Comparison of ENCODE assay signal across 1 cellular context in the genomic region with DNA sequence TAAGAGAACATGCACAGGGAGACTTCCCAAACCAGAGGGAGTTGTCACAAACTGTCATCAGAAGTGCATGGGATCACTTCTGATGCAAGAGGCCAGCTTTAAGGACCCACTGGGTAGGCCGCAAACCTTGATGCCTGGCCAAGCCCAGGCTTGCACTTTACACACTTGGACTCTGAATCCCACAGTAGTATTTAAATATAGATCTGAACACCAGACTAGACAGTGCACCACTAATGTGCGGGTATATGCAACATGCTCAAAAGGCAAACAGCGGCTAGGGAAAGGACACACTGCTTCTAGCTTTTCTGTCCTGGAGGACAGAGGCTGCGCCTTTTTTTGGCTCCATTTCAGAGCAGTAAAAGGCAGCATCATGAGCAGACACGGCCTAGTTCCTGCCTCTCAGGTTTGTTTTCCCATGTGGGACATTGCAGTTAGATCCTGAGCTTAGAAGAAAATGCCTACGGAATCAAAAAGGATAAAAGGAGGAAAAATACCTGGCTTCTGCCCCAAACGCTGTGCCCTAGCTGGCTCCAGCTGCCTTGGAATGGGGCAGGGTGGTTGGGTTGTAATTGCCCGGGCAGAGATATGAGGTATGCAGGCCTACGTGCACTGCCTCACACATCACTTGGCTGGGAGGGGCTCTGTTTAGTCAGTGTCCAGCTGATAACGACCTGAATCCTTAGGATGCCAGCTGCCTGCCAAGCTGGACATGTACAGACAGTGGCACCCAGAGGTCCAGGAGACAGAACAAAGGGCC.
TF ChIP-seq lines count a peak whose summit lies in the region.

No MANE protein-coding gene starts in this region.

TF ChIP-seq in HepG2, 621 proteins besides CTCF, POLR2A, EP300 and RAD21 (continued from another document and continues in another):
- TF ChIP-seq, protein P1, sequence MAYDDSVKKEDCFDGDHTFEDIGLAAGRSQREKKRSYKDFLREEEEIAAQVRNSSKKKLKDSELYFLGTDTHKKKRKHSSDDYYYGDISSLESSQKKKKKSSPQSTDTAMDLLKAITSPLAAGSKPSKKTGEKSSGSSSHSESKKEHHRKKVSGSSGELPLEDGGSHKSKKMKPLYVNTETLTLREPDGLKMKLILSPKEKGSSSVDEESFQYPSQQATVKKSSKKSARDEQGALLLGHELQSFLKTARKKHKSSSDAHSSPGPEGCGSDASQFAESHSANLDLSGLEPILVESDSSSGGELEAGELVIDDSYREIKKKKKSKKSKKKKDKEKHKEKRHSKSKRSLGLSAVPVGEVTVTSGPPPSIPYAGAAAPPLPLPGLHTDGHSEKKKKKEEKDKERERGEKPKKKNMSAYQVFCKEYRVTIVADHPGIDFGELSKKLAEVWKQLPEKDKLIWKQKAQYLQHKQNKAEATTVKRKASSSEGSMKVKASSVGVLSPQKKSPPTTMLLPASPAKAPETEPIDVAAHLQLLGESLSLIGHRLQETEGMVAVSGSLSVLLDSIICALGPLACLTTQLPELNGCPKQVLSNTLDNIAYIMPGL (CRISPR knock-in tag; IDR thresholded peaks at IDR 0.05; ENCODE audit: borderline replicate concordance in 1 of 2, low read depth in 1 of 2): peak; percentile 21 to 87; a peak in 3 of 4 replicates
- TF ChIP-seq HDAC2 (CRISPR knock-in tag; IDR thresholded peaks at IDR 0.05): peak; percentile 94
- no peak for TF ChIP-seq TCF7L2 (IDR thresholded peaks at IDR 0.05; ENCODE audit: low read depth, low read length)
- TF ChIP-seq, protein P2, sequence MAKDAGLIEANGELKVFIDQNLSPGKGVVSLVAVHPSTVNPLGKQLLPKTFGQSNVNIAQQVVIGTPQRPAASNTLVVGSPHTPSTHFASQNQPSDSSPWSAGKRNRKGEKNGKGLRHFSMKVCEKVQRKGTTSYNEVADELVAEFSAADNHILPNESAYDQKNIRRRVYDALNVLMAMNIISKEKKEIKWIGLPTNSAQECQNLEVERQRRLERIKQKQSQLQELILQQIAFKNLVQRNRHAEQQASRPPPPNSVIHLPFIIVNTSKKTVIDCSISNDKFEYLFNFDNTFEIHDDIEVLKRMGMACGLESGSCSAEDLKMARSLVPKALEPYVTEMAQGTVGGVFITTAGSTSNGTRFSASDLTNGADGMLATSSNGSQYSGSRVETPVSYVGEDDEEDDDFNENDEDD (CRISPR knock-in tag; IDR thresholded peaks at IDR 0.05; ENCODE audit: borderline replicate concordance): peak; percentile 77; the same call in 1 of the 2 replicates
- no peak; the same call in 1 of the 2 replicates for TF ChIP-seq GMEB1 (CRISPR knock-in tag; IDR thresholded peaks at IDR 0.05; ENCODE audit: borderline replicate concordance)
- no peak for TF ChIP-seq PHB2 (IDR thresholded peaks at IDR 0.05; ENCODE audit: partially characterized antibody)
- no peak for TF ChIP-seq ZNF251 (CRISPR knock-in tag; IDR thresholded peaks at IDR 0.05)
- no peak; the same call in 1 of the 2 replicates for TF ChIP-seq ZNF326 (CRISPR knock-in tag; IDR thresholded peaks at IDR 0.05; ENCODE audit: borderline replicate concordance)
- no peak for TF ChIP-seq FOXK2 (IDR thresholded peaks at IDR 0.05)
- 0 out of 2 replicates have a peak, but pooled peaks have one; percentile 63 for TF ChIP-seq ZNF547 (CRISPR knock-in tag; IDR thresholded peaks at IDR 0.05)
- TF ChIP-seq, protein P3, sequence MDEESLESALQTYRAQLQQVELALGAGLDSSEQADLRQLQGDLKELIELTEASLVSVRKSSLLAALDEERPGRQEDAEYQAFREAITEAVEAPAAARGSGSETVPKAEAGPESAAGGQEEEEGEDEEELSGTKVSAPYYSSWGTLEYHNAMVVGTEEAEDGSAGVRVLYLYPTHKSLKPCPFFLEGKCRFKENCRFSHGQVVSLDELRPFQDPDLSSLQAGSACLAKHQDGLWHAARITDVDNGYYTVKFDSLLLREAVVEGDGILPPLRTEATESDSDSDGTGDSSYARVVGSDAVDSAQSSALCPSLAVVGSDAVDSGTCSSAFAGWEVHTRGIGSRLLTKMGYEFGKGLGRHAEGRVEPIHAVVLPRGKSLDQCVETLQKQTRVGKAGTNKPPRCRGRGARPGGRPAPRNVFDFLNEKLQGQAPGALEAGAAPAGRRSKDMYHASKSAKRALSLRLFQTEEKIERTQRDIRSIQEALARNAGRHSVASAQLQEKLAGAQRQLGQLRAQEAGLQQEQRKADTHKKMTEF (CRISPR knock-in tag; IDR thresholded peaks at IDR 0.05): peak; percentile 97
- TF ChIP-seq NFIC (IDR thresholded peaks at IDR 0.05; ENCODE audit: low read length): no peak
- no peak for TF ChIP-seq CBX2 (IDR thresholded peaks at IDR 0.05; ENCODE audit: low read depth, low read length)
- TF ChIP-seq CBX2 (CRISPR knock-in tag; IDR thresholded peaks at IDR 0.05; ENCODE audit: low read depth): no peak; the same call in 1 of the 2 replicates
- TF ChIP-seq DNMT1 (CRISPR knock-in tag; IDR thresholded peaks at IDR 0.05): peak; percentile 78; the same call in 1 of the 2 replicates
- no peak for TF ChIP-seq ZNF619 (CRISPR knock-in tag; IDR thresholded peaks at IDR 0.05)
- peak; percentile 71; the same call in 1 of the 2 replicates for TF ChIP-seq ZBTB20 (CRISPR knock-in tag; IDR thresholded peaks at IDR 0.05; ENCODE audit: borderline replicate concordance, low read depth)
- peak; percentile 84 for TF ChIP-seq BCL6 (CRISPR knock-in tag; IDR thresholded peaks at IDR 0.05)
- TF ChIP-seq ZNF549 (CRISPR knock-in tag; IDR thresholded peaks at IDR 0.05): no peak
- peak; percentile 96 for TF ChIP-seq ZNF644 (CRISPR knock-in tag; IDR thresholded peaks at IDR 0.05; ENCODE audit: low read depth)
- TF ChIP-seq ZNF18 (CRISPR knock-in tag; IDR thresholded peaks at IDR 0.05; ENCODE audit: insufficient replicate concordance): peak; percentile 86
- TF ChIP-seq ZNF775 (CRISPR knock-in tag; IDR thresholded peaks at IDR 0.05; ENCODE audit: borderline replicate concordance): 0 out of 2 replicates have a peak, but pooled peaks have one; percentile 52
- TF ChIP-seq MTF2 (CRISPR knock-in tag; IDR thresholded peaks at IDR 0.05; ENCODE audit: borderline replicate concordance): peak; percentile 80; the same call in 1 of the 2 replicates
- TF ChIP-seq, protein P4, sequence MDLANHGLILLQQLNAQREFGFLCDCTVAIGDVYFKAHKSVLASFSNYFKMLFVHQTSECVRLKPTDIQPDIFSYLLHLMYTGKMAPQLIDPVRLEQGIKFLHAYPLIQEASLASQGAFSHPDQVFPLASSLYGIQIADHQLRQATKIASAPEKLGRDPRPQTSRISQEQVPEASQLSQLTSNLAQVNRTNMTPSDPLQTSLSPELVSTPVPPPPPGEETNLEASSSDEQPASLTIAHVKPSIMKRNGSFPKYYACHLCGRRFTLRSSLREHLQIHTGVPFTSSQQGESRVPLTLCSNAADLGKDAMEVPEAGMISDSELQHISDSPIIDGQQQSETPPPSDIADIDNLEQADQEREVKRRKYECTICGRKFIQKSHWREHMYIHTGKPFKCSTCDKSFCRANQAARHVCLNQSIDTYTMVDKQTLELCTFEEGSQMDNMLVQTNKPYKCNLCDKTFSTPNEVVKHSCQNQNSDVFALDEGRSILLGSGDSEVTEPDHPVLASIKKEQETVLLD (CRISPR knock-in tag; IDR thresholded peaks at IDR 0.05; ENCODE audit: low read depth): no peak; the same call in 1 of the 2 replicates
- TF ChIP-seq THAP11 (CRISPR knock-in tag; IDR thresholded peaks at IDR 0.05): peak; percentile 73; the same call in 1 of the 2 replicates
- peak; percentile 80; the same call in 1 of the 2 replicates for TF ChIP-seq TP53 (CRISPR knock-in tag; conservative IDR thresholded peaks at IDR 0.05)
- no peak for TF ChIP-seq MAFG (CRISPR knock-in tag; IDR thresholded peaks at IDR 0.05)
- peak; percentile 19; the same call in 1 of the 2 replicates for TF ChIP-seq ZBTB4 (CRISPR knock-in tag; IDR thresholded peaks at IDR 0.05; ENCODE audit: borderline replicate concordance)
- TF ChIP-seq ZNF556 (CRISPR knock-in tag; IDR thresholded peaks at IDR 0.05; ENCODE audit: borderline replicate concordance): peak; percentile 66; the same call in 1 of the 2 replicates
- peak; percentile 81 for TF ChIP-seq POGZ (CRISPR knock-in tag; IDR thresholded peaks at IDR 0.05)
- no peak; the same call in 1 of the 2 replicates for TF ChIP-seq ZNF790 (CRISPR knock-in tag; IDR thresholded peaks at IDR 0.05; ENCODE audit: borderline replicate concordance)
- TF ChIP-seq CEBPB (IDR thresholded peaks at IDR 0.05; ENCODE audit: borderline replicate concordance, low read depth, low read length): peak; percentile 93
- no peak for TF ChIP-seq HNRNPUL1 (IDR thresholded peaks at IDR 0.05; ENCODE audit: low read depth, low read length)
- 0 out of 2 replicates have a peak, but pooled peaks have one; percentile 48 for TF ChIP-seq ZNF616 (CRISPR knock-in tag; IDR thresholded peaks at IDR 0.05; ENCODE audit: low read depth)
- TF ChIP-seq ZSCAN29 (CRISPR knock-in tag; conservative IDR thresholded peaks at IDR 0.05): no peak; the same call in none of the 2 replicates
- TF ChIP-seq TOPORS (CRISPR knock-in tag; IDR thresholded peaks at IDR 0.05): no peak
- peak; percentile 86 for TF ChIP-seq ZFP82 (CRISPR knock-in tag; IDR thresholded peaks at IDR 0.05; ENCODE audit: borderline replicate concordance)
- peak; percentile 66 for TF ChIP-seq ZBTB25 (CRISPR knock-in tag; IDR thresholded peaks at IDR 0.05)
- no peak for TF ChIP-seq ZNF749 (CRISPR knock-in tag; IDR thresholded peaks at IDR 0.05; ENCODE audit: borderline replicate concordance)
- 0 out of 2 replicates have a peak, but pooled peaks have one; percentile 3 for TF ChIP-seq ZBTB42 (CRISPR knock-in tag; IDR thresholded peaks at IDR 0.05)
- no peak for TF ChIP-seq MAF1 (CRISPR knock-in tag; IDR thresholded peaks at IDR 0.05; ENCODE audit: borderline replicate concordance)
- TF ChIP-seq YEATS4 (CRISPR knock-in tag; IDR thresholded peaks at IDR 0.05; ENCODE audit: borderline replicate concordance): peak; percentile 93
- no peak for TF ChIP-seq ZNF891 (CRISPR knock-in tag; IDR thresholded peaks at IDR 0.05)
- TF ChIP-seq CBX5 (CRISPR knock-in tag; IDR thresholded peaks at IDR 0.05; ENCODE audit: borderline replicate concordance): peak; percentile 97
- TF ChIP-seq RXRA (CRISPR knock-in tag; IDR thresholded peaks at IDR 0.05): peak; percentile 51
- no peak; the same call in 1 of the 2 replicates for TF ChIP-seq RFX3 (CRISPR knock-in tag; IDR thresholded peaks at IDR 0.05)
- TF ChIP-seq ZNF329 (CRISPR knock-in tag; IDR thresholded peaks at IDR 0.05; ENCODE audit: low read depth): no peak
- peak; percentile 91 for TF ChIP-seq HNF4G (IDR thresholded peaks at IDR 0.05; ENCODE audit: borderline replicate concordance, low read depth, low read length)
- TF ChIP-seq HNF4G (CRISPR knock-in tag; IDR thresholded peaks at IDR 0.05; ENCODE audit: borderline replicate concordance, low read depth): peak; percentile 81
- TF ChIP-seq ZNF629 (CRISPR knock-in tag; conservative IDR thresholded peaks at IDR 0.05): peak; percentile 60; the same call in 1 of the 2 replicates
